ENCODE assay signal across 8 cellular contexts in genomic region chr19:10416380-10417257, GRCh38. TPM values are rescaled to one million over a fixed set of nuclear protein-coding genes. Genes with fewer than 3 reads are reported as not detected.
DNase-seq lines count a peak whose midpoint lies in the region; ATAC-seq and TF ChIP-seq lines count a peak whose summit lies in the region.

No MANE protein-coding gene starts in this region.

- intact Hi-C loops in mucosa of descending colon (cut with DNase I, micrococcal nuclease), result no loop called here

- no peaks in the 10 kb centered on the region for H3K9me3 ChIP-seq in NT2/D1 (ENCODE audit: insufficient read depth, low read length)
- no peaks in the 10 kb centered on the region for H3K9me3 ChIP-seq in mucosa of descending colon

- H3K9ac ChIP-seq in NT2/D1 (ENCODE audit: insufficient read length, low read depth), result peak overlapping the region; percentile 87

- TF ChIP-seq CTCF in mucosa of descending colon (IDR thresholded peaks at IDR 0.05), result peak; percentile 82

- H3K36me3 ChIP-seq in NT2/D1 (ENCODE audit: insufficient read depth, insufficient read length, low read length) (no peaks in the 10 kb centered on the region), mucosa of descending colon (ENCODE audit: low read depth) (no peaks in the 10 kb centered on the region)

- H3K4me3 ChIP-seq in NT2/D1 (ENCODE audit: insufficient read length, low read depth) (peak overlapping the region; percentile 60), mucosa of descending colon (no peak overlapping the region)

- peaks cover 19% of the 10 kb centered on the region for H3K4me1 ChIP-seq in NT2/D1 (ENCODE audit: insufficient read depth, insufficient read length)
- H3K4me1 ChIP-seq in mucosa of descending colon (ENCODE audit: low read depth), result peaks cover 26% of the 10 kb centered on the region

- H3K27me3 ChIP-seq in NT2/D1 (ENCODE audit: insufficient read depth, insufficient read length), result peaks cover 9% of the 10 kb centered on the region

- DNase-seq in C1 segment of cervical spinal cord (lab: John Stamatoyannopoulos, UW) (peak in 11 of 14 donors; percentile 26 to 69 (median 44)), GM19240 (ENCODE audit: insufficient read length, low spot score) (peak; percentile 89), HK-2 (ENCODE audit: unreplicated experiment) (peak; percentile 93), NT2/D1 (ENCODE audit: low read depth, low spot score) (peak; percentile 80), epidermal melanocyte (ENCODE audit: insufficient read length, low spot score) (peak; percentile 96), mucosa of descending colon (peak; percentile 88 to 92 (median 89))
- DNase-seq in activated CD8-positive, alpha-beta memory T cell treated with anti-CD3 and anti-CD28 coated beads, Interleukin-2, amount 50 U/mL, for 24 hours (ENCODE audit: extremely low read depth), result peak; percentile 80
- DNase-seq in stimulated activated CD8-positive, alpha-beta memory T cell treated with anti-CD3 and anti-CD28 coated beads, Interleukin-4, amount 100 ng/mL, for 1 hour (ENCODE audit: low read depth in 2 of 2, low spot score in 1 of 2), result peak; percentile 84

- ATAC-seq in mucosa of descending colon, result peak; percentile 85

RNA-seq across cellular contexts. Expression of gene PDE4A, which starts 3.7 kb away (rescaled TPM):
- total RNA-seq in mucosa of descending colon, result 10 to 100 TPM in 2 of 3 donors, 1 to 10 TPM in 1; 7.0 to 27.4 (median 14.7) TPM

RNA-seq across cellular contexts. Expression of gene CDC37, which starts 13.3 kb away (rescaled TPM):
- 100 to 1,000 TPM; 125 to 179 (median 145) TPM for total RNA-seq in mucosa of descending colon

RNA-seq across cellular contexts. Expression of gene TYK2, which starts 36.2 kb away (rescaled TPM):
- total RNA-seq in mucosa of descending colon, result 100 to 1,000 TPM; 104 to 142 (median 123) TPM

Comparison
In these comparisons a context has a peak if more than half of its experiments do, and no peak if none do; other contexts are left out.
1. DNase-seq: peak in every context shown above with its lines; median percentile 96 in epidermal melanocyte; 93 in HK-2; 89 in GM19240; 89 in mucosa of descending colon; 84 in stimulated activated CD8-positive, alpha-beta memory T cell treated with anti-CD3 and anti-CD28 coated beads, Interleukin-4, amount 100 ng/mL, for 1 hour; 80 in NT2/D1; 80 in activated CD8-positive, alpha-beta memory T cell treated with anti-CD3 and anti-CD28 coated beads, Interleukin-2, amount 50 U/mL, for 24 hours; 44 in C1 segment of cervical spinal cord.